Comparison of ENCODE assay signal across 8 cellular contexts in genomic region chr1:84997667-84998600, GRCh38. TPM values are rescaled to one million over a fixed set of nuclear protein-coding genes. Genes with fewer than 3 reads are reported as not detected.
DNase-seq lines count a peak whose midpoint lies in the region; FAIRE-seq and TF ChIP-seq lines count a peak whose summit lies in the region.

No MANE protein-coding gene starts in this region.

- H4K20me1 ChIP-seq in astrocyte (ENCODE audit: insufficient read depth, low read length): peaks cover 5% of the 10 kb centered on the region

- H3K36me3 ChIP-seq in astrocyte (ENCODE audit: insufficient read depth, low read length): no peaks in the 10 kb centered on the region

- H3K27ac ChIP-seq in astrocyte (ENCODE audit: low read depth, low read length): no peak overlapping the region

- H3K9me3 ChIP-seq in astrocyte (ENCODE audit: insufficient read depth, low read depth, low read length): no peaks in the 10 kb centered on the region

- peaks cover 3% of the 10 kb centered on the region for H3K4me1 Mint-ChIP-seq in astrocyte (ENCODE audit: low read depth, unreplicated experiment)

- peak overlapping the region; percentile 96 for H3K4me3 ChIP-seq in GM12875 (ENCODE audit: low read depth, low read length)
- peak overlapping the region; percentile 54 for H3K4me3 ChIP-seq in astrocyte (ENCODE audit: insufficient read depth, low read depth, low read length)

- H3K79me2 ChIP-seq in astrocyte (ENCODE audit: insufficient read depth, low read length): no peaks in the 10 kb centered on the region

- H3K27ac Mint-ChIP-seq in astrocyte (ENCODE audit: unreplicated experiment): peak overlapping the region; percentile 51

- peaks cover 57% of the 10 kb centered on the region for H3K27me3 Mint-ChIP-seq in astrocyte (ENCODE audit: low read depth, unreplicated experiment)

- peak overlapping the region; percentile 62 for H2AFZ ChIP-seq in astrocyte (ENCODE audit: low read depth, low read length)

- no peak overlapping the region for H3K9ac ChIP-seq in astrocyte (ENCODE audit: low read length)

- TF ChIP-seq CTCF in GM12875 (IDR thresholded peaks at IDR 0.05; ENCODE audit: borderline replicate concordance, insufficient read depth, low read depth, low read length) (no peak), astrocyte (IDR thresholded peaks at IDR 0.05; ENCODE audit: insufficient read depth, low read depth, low read length) (no peak)

- peaks cover 9% of the 10 kb centered on the region for H3K4me1 ChIP-seq in astrocyte (ENCODE audit: insufficient read depth, low read length)

- H3K27me3 ChIP-seq in astrocyte (ENCODE audit: insufficient read depth, low read length): peaks cover 35% of the 10 kb centered on the region

- peak overlapping the region; percentile 88 for H3K4me2 ChIP-seq in astrocyte (ENCODE audit: low read length)

- no peak for FAIRE-seq in astrocyte (lab: Jason Lieb, UNC)

- peaks cover 6% of the 10 kb centered on the region for H3K9me3 Mint-ChIP-seq in astrocyte (ENCODE audit: unreplicated experiment)

- DNase-seq in M059J (ENCODE audit: low read depth): peak; percentile 38
- peak; percentile 14 for DNase-seq in astrocyte (ENCODE audit: low read depth)
- DNase-seq in iPS-NIHi11 (ENCODE audit: low spot score): peak; percentile 50
- DNase-seq in stimulated activated CD8-positive, alpha-beta memory T cell treated with anti-CD3 and anti-CD28 coated beads, Interleukin-4, amount 100 ng/mL, for 48 hours: peak; percentile 36
- DNase-seq in NOMO-1 treated with DMSO at 0.1 percent for 48 hours (lab: John Stamatoyannopoulos, UW; ENCODE audit: unreplicated experiment): no peak
- no peak for DNase-seq in cortex of kidney (lab: John Stamatoyannopoulos, UW)
- no peak for DNase-seq in SIG-M5 (lab: John Stamatoyannopoulos, UW)

- peaks cover 3% of the 10 kb centered on the region for H3K36me3 Mint-ChIP-seq in astrocyte (ENCODE audit: low read depth, unreplicated experiment)

- H3K4me3 Mint-ChIP-seq in astrocyte (ENCODE audit: unreplicated experiment): peak overlapping the region; percentile 83

RNA-seq across cellular contexts. Expression of gene MCOLN2, which starts 1.0 kb away (rescaled TPM):
- 7.7 and 9.6 TPM in 2 replicates for total RNA-seq in M059J (2014; rRNA removed; shearing (Covaris generic))
- total RNA-seq in astrocyte: 1.4 and 1.6 TPM in 2 replicates

RNA-seq across cellular contexts. Expression of gene MCOLN3, which starts 50.4 kb away (rescaled TPM):
- 2.1 and 4.3 TPM in 2 replicates for total RNA-seq in M059J (2014; rRNA removed; shearing (Covaris generic))
- 0.41 and 0.75 TPM in 2 replicates for total RNA-seq in astrocyte

Comparison
In these comparisons a context has a peak if more than half of its experiments do, and no peak if none do; other contexts are left out.
1. DNase-seq: peak in M059J (single experiment), astrocyte (single experiment), iPS-NIHi11 (single experiment) and stimulated activated CD8-positive, alpha-beta memory T cell treated with anti-CD3 and anti-CD28 coated beads, Interleukin-4, amount 100 ng/mL, for 48 hours (single experiment); none in NOMO-1 treated with DMSO at 0.1 percent for 48 hours (single experiment), cortex of kidney (single experiment) and SIG-M5 (single experiment).